Comparison of ENCODE assay signal across 2 cellular contexts in the genomic region with DNA sequence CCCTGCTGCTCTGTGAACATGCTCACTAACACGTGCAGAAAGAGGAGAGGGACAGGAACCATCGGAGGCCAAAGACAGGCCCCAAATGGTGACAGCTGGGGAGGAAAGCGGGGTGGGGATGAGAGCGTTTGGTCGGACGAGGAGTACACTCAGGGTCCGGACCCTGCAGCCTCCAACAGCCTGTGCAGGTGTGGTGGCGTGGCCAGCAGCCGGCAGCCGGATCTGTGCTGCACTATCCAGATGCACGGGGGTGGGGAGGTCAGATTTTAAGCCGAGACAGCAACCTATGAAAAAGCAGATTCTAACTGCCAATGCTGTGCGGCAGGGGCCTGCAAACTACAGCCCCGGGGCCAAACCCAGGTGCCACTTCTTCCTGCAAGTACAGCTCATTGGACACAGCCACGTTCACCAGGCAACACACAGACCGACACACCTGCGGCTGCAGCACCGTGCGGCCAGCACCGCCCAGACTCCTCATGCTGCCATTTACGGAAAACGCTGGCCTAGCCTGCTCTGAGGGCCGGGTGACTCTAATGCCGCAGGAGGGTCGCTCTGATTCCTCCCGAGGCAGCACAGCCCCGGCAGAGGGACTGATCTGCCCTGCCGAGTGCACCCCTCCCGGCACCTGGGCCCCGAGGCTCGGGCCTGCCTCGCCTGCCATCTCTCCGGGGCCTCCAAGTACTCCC.
A peak's percentile ranks its signal among the peaks of the same experiment; 100 is the strongest.
TF ChIP-seq lines count a peak whose summit lies in the region.

No MANE protein-coding gene starts in this region.

TF ChIP-seq in WTC11, 78 proteins besides CTCF, POLR2A, EP300 and RAD21:
- TF ChIP-seq, protein P1, sequence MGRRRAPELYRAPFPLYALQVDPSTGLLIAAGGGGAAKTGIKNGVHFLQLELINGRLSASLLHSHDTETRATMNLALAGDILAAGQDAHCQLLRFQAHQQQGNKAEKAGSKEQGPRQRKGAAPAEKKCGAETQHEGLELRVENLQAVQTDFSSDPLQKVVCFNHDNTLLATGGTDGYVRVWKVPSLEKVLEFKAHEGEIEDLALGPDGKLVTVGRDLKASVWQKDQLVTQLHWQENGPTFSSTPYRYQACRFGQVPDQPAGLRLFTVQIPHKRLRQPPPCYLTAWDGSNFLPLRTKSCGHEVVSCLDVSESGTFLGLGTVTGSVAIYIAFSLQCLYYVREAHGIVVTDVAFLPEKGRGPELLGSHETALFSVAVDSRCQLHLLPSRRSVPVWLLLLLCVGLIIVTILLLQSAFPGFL (CRISPR knock-in tag; IDR thresholded peaks at IDR 0.05; ENCODE audit: borderline replicate concordance): 0 out of 2 replicates have a peak, but pooled peaks have one; percentile 21
- TF ChIP-seq ELF4 (CRISPR knock-in tag; IDR thresholded peaks at IDR 0.05; ENCODE audit: low read depth): no peak

TF ChIP-seq in HepG2, 621 proteins besides CTCF, POLR2A, EP300 and RAD21:
- TF ChIP-seq, protein P2, sequence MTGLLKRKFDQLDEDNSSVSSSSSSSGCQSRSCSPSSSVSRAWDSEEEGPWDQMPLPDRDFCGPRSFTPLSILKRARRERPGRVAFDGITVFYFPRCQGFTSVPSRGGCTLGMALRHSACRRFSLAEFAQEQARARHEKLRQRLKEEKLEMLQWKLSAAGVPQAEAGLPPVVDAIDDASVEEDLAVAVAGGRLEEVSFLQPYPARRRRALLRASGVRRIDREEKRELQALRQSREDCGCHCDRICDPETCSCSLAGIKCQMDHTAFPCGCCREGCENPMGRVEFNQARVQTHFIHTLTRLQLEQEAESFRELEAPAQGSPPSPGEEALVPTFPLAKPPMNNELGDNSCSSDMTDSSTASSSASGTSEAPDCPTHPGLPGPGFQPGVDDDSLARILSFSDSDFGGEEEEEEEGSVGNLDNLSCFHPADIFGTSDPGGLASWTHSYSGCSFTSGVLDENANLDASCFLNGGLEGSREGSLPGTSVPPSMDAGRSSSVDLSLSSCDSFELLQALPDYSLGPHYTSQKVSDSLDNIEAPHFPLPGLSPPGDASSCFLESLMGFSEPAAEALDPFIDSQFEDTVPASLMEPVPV (CRISPR knock-in tag; IDR thresholded peaks at IDR 0.05): no peak
- TF ChIP-seq CHD2 (IDR thresholded peaks at IDR 0.05; ENCODE audit: low read depth, low read length): 0 out of 2 replicates have a peak, but pooled peaks have one; percentile 32
- 0 out of 2 replicates have a peak, but pooled peaks have one; percentile 33 for TF ChIP-seq RFXAP (CRISPR knock-in tag; IDR thresholded peaks at IDR 0.05; ENCODE audit: borderline replicate concordance)
- TF ChIP-seq RBFOX2 (IDR thresholded peaks at IDR 0.05; ENCODE audit: low read depth, low read length): peak; percentile 69
- no peak for TF ChIP-seq SOX13 (IDR thresholded peaks at IDR 0.05)
- 0 out of 4 replicates have a peak, but pooled peaks of 1 of the 2 experiments have one; percentile 24 for TF ChIP-seq SOX13 (CRISPR knock-in tag; conservative IDR thresholded peaks at IDR 0.05 in 1 of 2, IDR thresholded peaks at IDR 0.05 in 1 of 2)
- TF ChIP-seq ZNF383 (CRISPR knock-in tag; IDR thresholded peaks at IDR 0.05; ENCODE audit: borderline replicate concordance): no peak
- peak; percentile 50 for TF ChIP-seq AGO2 (optimal IDR thresholded peaks at IDR 0.05; ENCODE audit: low read depth, low read length)
- TF ChIP-seq ARHGAP35 (CRISPR knock-in tag; IDR thresholded peaks at IDR 0.05; ENCODE audit: borderline replicate concordance): no peak
- TF ChIP-seq, protein P3, sequence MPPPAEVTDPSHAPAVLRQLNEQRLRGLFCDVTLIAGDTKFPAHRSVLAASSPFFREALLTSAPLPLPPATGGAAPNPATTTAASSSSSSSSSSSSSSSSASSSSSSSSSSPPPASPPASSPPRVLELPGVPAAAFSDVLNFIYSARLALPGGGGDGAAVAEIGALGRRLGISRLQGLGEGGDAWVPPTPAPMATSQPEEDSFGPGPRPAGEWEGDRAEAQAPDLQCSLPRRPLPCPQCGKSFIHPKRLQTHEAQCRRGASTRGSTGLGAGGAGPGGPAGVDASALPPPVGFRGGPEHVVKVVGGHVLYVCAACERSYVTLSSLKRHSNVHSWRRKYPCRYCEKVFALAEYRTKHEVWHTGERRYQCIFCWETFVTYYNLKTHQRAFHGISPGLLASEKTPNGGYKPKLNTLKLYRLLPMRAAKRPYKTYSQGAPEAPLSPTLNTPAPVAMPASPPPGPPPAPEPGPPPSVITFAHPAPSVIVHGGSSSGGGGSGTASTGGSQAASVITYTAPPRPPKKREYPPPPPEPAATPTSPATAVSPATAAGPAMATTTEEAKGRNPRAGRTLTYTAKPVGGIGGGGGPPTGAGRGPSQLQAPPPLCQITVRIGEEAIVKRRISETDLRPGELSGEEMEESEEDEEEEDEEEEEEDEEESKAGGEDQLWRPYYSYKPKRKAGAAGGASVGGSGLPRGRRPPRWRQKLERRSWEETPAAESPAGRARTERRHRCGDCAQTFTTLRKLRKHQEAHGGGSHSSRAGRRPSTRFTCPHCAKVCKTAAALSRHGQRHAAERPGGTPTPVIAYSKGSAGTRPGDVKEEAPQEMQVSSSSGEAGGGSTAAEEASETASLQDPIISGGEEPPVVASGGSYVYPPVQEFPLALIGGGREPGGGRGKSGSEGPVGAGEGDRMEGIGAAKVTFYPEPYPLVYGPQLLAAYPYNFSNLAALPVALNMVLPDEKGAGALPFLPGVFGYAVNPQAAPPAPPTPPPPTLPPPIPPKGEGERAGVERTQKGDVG (CRISPR knock-in tag; IDR thresholded peaks at IDR 0.05; ENCODE audit: borderline replicate concordance): no peak
- 0 out of 2 replicates have a peak, but pooled peaks have one; percentile 38 for TF ChIP-seq AKAP8 (CRISPR knock-in tag; IDR thresholded peaks at IDR 0.05)
- no peak for TF ChIP-seq ESRRA (CRISPR knock-in tag; IDR thresholded peaks at IDR 0.05; ENCODE audit: low read depth)
- TF ChIP-seq PAF1 (CRISPR knock-in tag; IDR thresholded peaks at IDR 0.05): 0 out of 2 replicates have a peak, but pooled peaks have one; percentile 16
- TF ChIP-seq, protein P4, sequence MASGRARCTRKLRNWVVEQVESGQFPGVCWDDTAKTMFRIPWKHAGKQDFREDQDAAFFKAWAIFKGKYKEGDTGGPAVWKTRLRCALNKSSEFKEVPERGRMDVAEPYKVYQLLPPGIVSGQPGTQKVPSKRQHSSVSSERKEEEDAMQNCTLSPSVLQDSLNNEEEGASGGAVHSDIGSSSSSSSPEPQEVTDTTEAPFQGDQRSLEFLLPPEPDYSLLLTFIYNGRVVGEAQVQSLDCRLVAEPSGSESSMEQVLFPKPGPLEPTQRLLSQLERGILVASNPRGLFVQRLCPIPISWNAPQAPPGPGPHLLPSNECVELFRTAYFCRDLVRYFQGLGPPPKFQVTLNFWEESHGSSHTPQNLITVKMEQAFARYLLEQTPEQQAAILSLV (CRISPR knock-in tag; IDR thresholded peaks at IDR 0.05; ENCODE audit: borderline replicate concordance): 0 out of 2 replicates have a peak, but pooled peaks have one; percentile 22
